In genomic region chr17:72518810-72519597, GRCh38 we compare ENCODE assay signal across 11 cellular contexts.
DNase-seq lines count a peak whose midpoint lies in the region; ATAC-seq and TF ChIP-seq lines count a peak whose summit lies in the region.
"Had no signal": no experiment of that assay in that cellular context is flagged by ENCODE, and none has a peak within 500 bp of the region (broad histone marks: within the 10 kb centered on the region; RNA-seq: fewer than 3 reads in every experiment).

No MANE protein-coding gene starts in this region.

- no peaks in the 10 kb centered on the region for H3K9me3 Mint-ChIP-seq in Calu3 (ENCODE audit: low read depth, unreplicated experiment)
- no peaks in the 10 kb centered on the region for H3K9me3 Mint-ChIP-seq in nephron progenitor cell
- no peaks in the 10 kb centered on the region for H3K9me3 Mint-ChIP-seq in activated T-helper 1 cell treated with anti-CD3 and anti-CD28 coated beads, Interleukin-12 subunit alpha, Interleukin-12 subunit beta, Interleukin-2, Interleukin-4 antibody, amounts not matched to agents 30 ng/mL and 10 ng/mL and 1 ng/mL, durations not matched to agents 14 hours and 24 hours and 36 hours
- H3K9me3 Mint-ChIP-seq in stimulated activated naive CD8-positive, alpha-beta T cell treated with anti-CD3 and anti-CD28 coated beads, Interleukin-15, amount 100 ng/mL, for 72 hours = no peaks in the 10 kb centered on the region
- H3K9me3 Mint-ChIP-seq: dendritic cell treated with granulocyte-macrophage colony-stimulating factor and Interleukin-4, amounts not matched to agents 40 ng/mL and 50 ng/mL, for 4 days had no signal

- H3K4me3 ChIP-seq in body of pancreas = no peak overlapping the region

- peak; percentile 89 for ATAC-seq in body of pancreas
- ATAC-seq in HG03139 (IDR thresholded peaks at IDR 0.05; ENCODE audit: unreplicated experiment) = no peak
- no peak for ATAC-seq in stimulated activated naive CD8-positive, alpha-beta T cell treated with anti-CD3 and anti-CD28 coated beads, Interleukin-15, amount 100 ng/mL, for 72 hours
- ATAC-seq in GM18517 (IDR thresholded peaks at IDR 0.05; ENCODE audit: unreplicated experiment) = no peak

- H3K4me1 Mint-ChIP-seq in Calu3 (ENCODE audit: low read depth, unreplicated experiment) (peaks cover 9% of the 10 kb centered on the region), nephron progenitor cell (peaks cover 65% of the 10 kb centered on the region)
- H3K4me1 Mint-ChIP-seq in activated T-helper 1 cell treated with anti-CD3 and anti-CD28 coated beads, Interleukin-12 subunit alpha, Interleukin-12 subunit beta, Interleukin-2, Interleukin-4 antibody, amounts not matched to agents 30 ng/mL and 10 ng/mL and 1 ng/mL, durations not matched to agents 14 hours and 24 hours and 36 hours (ENCODE audit: low read depth) = no peaks in the 10 kb centered on the region
- H3K4me1 Mint-ChIP-seq in stimulated activated naive CD8-positive, alpha-beta T cell treated with anti-CD3 and anti-CD28 coated beads, Interleukin-15, amount 100 ng/mL, for 72 hours = no peaks in the 10 kb centered on the region

- H3K9me3 ChIP-seq in body of pancreas = no peaks in the 10 kb centered on the region

- peak overlapping the region; percentile 42 for H3K4me3 Mint-ChIP-seq in Calu3 (ENCODE audit: low read depth, unreplicated experiment)
- peak overlapping the region; percentile 72 for H3K4me3 Mint-ChIP-seq in nephron progenitor cell
- no peak overlapping the region for H3K4me3 Mint-ChIP-seq in activated T-helper 1 cell treated with anti-CD3 and anti-CD28 coated beads, Interleukin-12 subunit alpha, Interleukin-12 subunit beta, Interleukin-2, Interleukin-4 antibody, amounts not matched to agents 30 ng/mL and 10 ng/mL and 1 ng/mL, durations not matched to agents 14 hours and 24 hours and 36 hours
- no peak overlapping the region for H3K4me3 Mint-ChIP-seq in stimulated activated naive CD8-positive, alpha-beta T cell treated with anti-CD3 and anti-CD28 coated beads, Interleukin-15, amount 100 ng/mL, for 72 hours
- H3K4me3 Mint-ChIP-seq: B cell; dendritic cell treated with granulocyte-macrophage colony-stimulating factor and Interleukin-4, amounts not matched to agents 40 ng/mL and 50 ng/mL, for 4 days had no signal

- H3K36me3 ChIP-seq in body of pancreas (replicated peaks in 1 of 2; ENCODE audit: insufficient read depth in 1 of 2, low read depth in 2 of 2) = no peaks in the 10 kb centered on the region

- intact Hi-C loops in Calu3 (cut with micrococcal nuclease; ENCODE audit: unreplicated experiment) (no loop called here), body of pancreas (cut with DNase I) (no loop called here)
- intact Hi-C loops in activated T-helper 1 cell treated with anti-CD3 and anti-CD28 coated beads, Interleukin-12 subunit alpha, Interleukin-12 subunit beta, Interleukin-2, Interleukin-4 antibody, amounts not matched to agents 30 ng/mL and 10 ng/mL and 1 ng/mL, durations not matched to agents 14 hours and 24 hours and 36 hours (cut with micrococcal nuclease) = no loop called here

- CTCF ChIA-PET in Calu3 (lab: Charles Lee) = no interaction called here

- peak in 2 of 3 donors; percentile 58 to 66 for TF ChIP-seq POLR2A in body of pancreas (IDR thresholded peaks at IDR 0.05)

- DNase-seq in Calu3 (peak; percentile 11), NCI-H2081 treated with DMSO at 0.1 percent for 48 hours (lab: John Stamatoyannopoulos, UW) (peak; percentile 88), body of pancreas (peak; percentile 77 to 91 (median 86)), nephron progenitor cell (peak; percentile 36)
- no peak for DNase-seq in activated T-helper 1 cell treated with anti-CD3 and anti-CD28 coated beads, Interleukin-12 subunit alpha, Interleukin-12 subunit beta, Interleukin-2, Interleukin-4 antibody, amounts not matched to agents 30 ng/mL and 10 ng/mL and 1 ng/mL, durations not matched to agents 14 hours and 24 hours and 36 hours (ENCODE audit: low spot score)
- DNase-seq in stimulated activated naive CD8-positive, alpha-beta T cell treated with anti-CD3 and anti-CD28 coated beads, Interleukin-15, amount 100 ng/mL, for 72 hours = no peak
- DNase-seq: activated T-cell treated with anti-CD3 and anti-CD28 coated beads, Interleukin-2, amount 50 U/mL, for 48 hours had no signal

- peaks cover 5% of the 10 kb centered on the region for H3K36me3 Mint-ChIP-seq in Calu3 (ENCODE audit: insufficient read depth, unreplicated experiment)
- H3K36me3 Mint-ChIP-seq in nephron progenitor cell (ENCODE audit: low read depth) = no peaks in the 10 kb centered on the region
- no peaks in the 10 kb centered on the region for H3K36me3 Mint-ChIP-seq in activated T-helper 1 cell treated with anti-CD3 and anti-CD28 coated beads, Interleukin-12 subunit alpha, Interleukin-12 subunit beta, Interleukin-2, Interleukin-4 antibody, amounts not matched to agents 30 ng/mL and 10 ng/mL and 1 ng/mL, durations not matched to agents 14 hours and 24 hours and 36 hours (ENCODE audit: low read depth)

- H3K27ac Mint-ChIP-seq in Calu3 (ENCODE audit: unreplicated experiment) = peak overlapping the region; percentile 20
- peak overlapping the region; percentile 77 for H3K27ac Mint-ChIP-seq in nephron progenitor cell
- H3K27ac Mint-ChIP-seq in activated T-helper 1 cell treated with anti-CD3 and anti-CD28 coated beads, Interleukin-12 subunit alpha, Interleukin-12 subunit beta, Interleukin-2, Interleukin-4 antibody, amounts not matched to agents 30 ng/mL and 10 ng/mL and 1 ng/mL, durations not matched to agents 14 hours and 24 hours and 36 hours = no peak overlapping the region
- H3K27ac Mint-ChIP-seq in stimulated activated naive CD8-positive, alpha-beta T cell treated with anti-CD3 and anti-CD28 coated beads, Interleukin-15, amount 100 ng/mL, for 72 hours = no peak overlapping the region
- H3K27ac Mint-ChIP-seq: B cell; dendritic cell treated with granulocyte-macrophage colony-stimulating factor and Interleukin-4, amounts not matched to agents 40 ng/mL and 50 ng/mL, for 4 days had no signal

- peak overlapping the region; percentile 89 to 96 (median 94) for H3K27ac ChIP-seq in body of pancreas

- H3K4me1 ChIP-seq in body of pancreas = peaks cover 63% of the 10 kb centered on the region

- H3K27me3 Mint-ChIP-seq in Calu3 (ENCODE audit: unreplicated experiment) = no peaks in the 10 kb centered on the region
- peaks cover 7% of the 10 kb centered on the region for H3K27me3 Mint-ChIP-seq in nephron progenitor cell (ENCODE audit: low read depth, poor library complexity)
- peaks cover 4% of the 10 kb centered on the region for H3K27me3 Mint-ChIP-seq in activated T-helper 1 cell treated with anti-CD3 and anti-CD28 coated beads, Interleukin-12 subunit alpha, Interleukin-12 subunit beta, Interleukin-2, Interleukin-4 antibody, amounts not matched to agents 30 ng/mL and 10 ng/mL and 1 ng/mL, durations not matched to agents 14 hours and 24 hours and 36 hours (ENCODE audit: insufficient read depth)
- peaks cover 47% of the 10 kb centered on the region for H3K27me3 Mint-ChIP-seq in stimulated activated naive CD8-positive, alpha-beta T cell treated with anti-CD3 and anti-CD28 coated beads, Interleukin-15, amount 100 ng/mL, for 72 hours

- TF ChIP-seq CTCF in Calu3 (IDR thresholded peaks at IDR 0.05; ENCODE audit: unreplicated experiment) (no peak), body of pancreas (IDR thresholded peaks at IDR 0.05) (no peak), nephron progenitor cell (IDR thresholded peaks at IDR 0.05) (no peak)

- no peaks in the 10 kb centered on the region for H3K27me3 ChIP-seq in body of pancreas

- BruUV-seq in Calu3 (replicated peaks; lab: Mats Ljungman, UMichigan) = no TSS peak

- WGBS in body of pancreas, 2 donors = 9 to 11% methylated on average over 21 to 24 of the region's 24 CpGs

Comparison
In these comparisons a context has a peak if more than half of its experiments do, and no peak if none do; other contexts are left out.
1. DNase-seq: peak in Calu3 (single experiment), NCI-H2081 treated with DMSO at 0.1 percent for 48 hours (single experiment), body of pancreas (4 of 4) and nephron progenitor cell (single experiment); none in activated T-helper 1 cell treated with anti-CD3 and anti-CD28 coated beads, Interleukin-12 subunit alpha, Interleukin-12 subunit beta, Interleukin-2, Interleukin-4 antibody, amounts not matched to agents 30 ng/mL and 10 ng/mL and 1 ng/mL, durations not matched to agents 14 hours and 24 hours and 36 hours (single experiment) and stimulated activated naive CD8-positive, alpha-beta T cell treated with anti-CD3 and anti-CD28 coated beads, Interleukin-15, amount 100 ng/mL, for 72 hours (0 of 2).
2. H3K27ac Mint-ChIP-seq: peak in Calu3 (single experiment) and nephron progenitor cell (single experiment); none in activated T-helper 1 cell treated with anti-CD3 and anti-CD28 coated beads, Interleukin-12 subunit alpha, Interleukin-12 subunit beta, Interleukin-2, Interleukin-4 antibody, amounts not matched to agents 30 ng/mL and 10 ng/mL and 1 ng/mL, durations not matched to agents 14 hours and 24 hours and 36 hours (single experiment) and stimulated activated naive CD8-positive, alpha-beta T cell treated with anti-CD3 and anti-CD28 coated beads, Interleukin-15, amount 100 ng/mL, for 72 hours (0 of 2).
3. H3K4me3 Mint-ChIP-seq: peak in Calu3 (single experiment) and nephron progenitor cell (single experiment); none in activated T-helper 1 cell treated with anti-CD3 and anti-CD28 coated beads, Interleukin-12 subunit alpha, Interleukin-12 subunit beta, Interleukin-2, Interleukin-4 antibody, amounts not matched to agents 30 ng/mL and 10 ng/mL and 1 ng/mL, durations not matched to agents 14 hours and 24 hours and 36 hours (single experiment) and stimulated activated naive CD8-positive, alpha-beta T cell treated with anti-CD3 and anti-CD28 coated beads, Interleukin-15, amount 100 ng/mL, for 72 hours (0 of 2).